2 cellular contexts compared by ENCODE assay signal in genomic region chr1:241525026-241525425, GRCh38.
TF ChIP-seq lines count a peak whose summit lies in the region.

No MANE protein-coding gene starts in this region.

TF ChIP-seq in liver, 16 proteins besides CTCF, POLR2A, EP300 and RAD21 (continued from another document):
- no peak for TF ChIP-seq NR2F2 (IDR thresholded peaks at IDR 0.05)
- TF ChIP-seq ATF3 (IDR thresholded peaks at IDR 0.05): peak; percentile 21
- no peak for TF ChIP-seq HNF4G (IDR thresholded peaks at IDR 0.05)
- TF ChIP-seq YY1 (IDR thresholded peaks at IDR 0.05): peak; percentile 50
- no peak for TF ChIP-seq TAF1 (conservative IDR thresholded peaks at IDR 0.05)
- TF ChIP-seq SP1 (IDR thresholded peaks at IDR 0.05): peak; percentile 59
- peak; percentile 62 to 84 for TF ChIP-seq HNF4A (conservative IDR thresholded peaks at IDR 0.05)
- peak; percentile 86 for TF ChIP-seq REST (IDR thresholded peaks at IDR 0.05)
- no peak for TF ChIP-seq MAX (IDR thresholded peaks at IDR 0.05)
- peak in 1 of 2 donors; percentile 52 for TF ChIP-seq RXRA (IDR thresholded peaks at IDR 0.05)
- no peak for TF ChIP-seq GABPA (IDR thresholded peaks at IDR 0.05 in 1 of 2, conservative IDR thresholded peaks at IDR 0.05 in 1 of 2)
- TF ChIP-seq ZBTB33 (IDR thresholded peaks at IDR 0.05): peak; percentile 16
TF ChIP-seq in liver: peak in this region for 10.

TF ChIP-seq in HepG2, 621 proteins besides CTCF, POLR2A, EP300 and RAD21 (continued from another document):
- no peak for TF ChIP-seq THRA (CRISPR knock-in tag; IDR thresholded peaks at IDR 0.05; ENCODE audit: borderline replicate concordance)
- no peak for TF ChIP-seq HES4 (CRISPR knock-in tag; IDR thresholded peaks at IDR 0.05; ENCODE audit: borderline replicate concordance)
- TF ChIP-seq MTA1 (CRISPR knock-in tag; IDR thresholded peaks at IDR 0.05; ENCODE audit: borderline replicate concordance): no peak
- TF ChIP-seq ZFAT (CRISPR knock-in tag; conservative IDR thresholded peaks at IDR 0.05): no peak
- TF ChIP-seq TBX2 (CRISPR knock-in tag; IDR thresholded peaks at IDR 0.05; ENCODE audit: borderline replicate concordance): no peak
